Comparison of ENCODE assay signal across 15 cellular contexts in genomic region chr10:121675344-121675743, GRCh38.
DNase-seq lines count a peak whose midpoint lies in the region; ATAC-seq and TF ChIP-seq lines count a peak whose summit lies in the region.
"Had no signal": no experiment of that assay in that cellular context is flagged by ENCODE, and none has a peak within 500 bp of the region (broad histone marks: within the 10 kb centered on the region; RNA-seq: fewer than 3 reads in every experiment).

No MANE protein-coding gene starts in this region.

- no peaks in the 10 kb centered on the region for H3K4me1 ChIP-seq in mucosa of descending colon (ENCODE audit: low read depth)

- intact Hi-C loops in mucosa of descending colon (cut with DNase I, micrococcal nuclease), result no loop called here

- H3K4me3 ChIP-seq in epithelial cell of proximal tubule (ENCODE audit: low read depth, low read length), result no peak overlapping the region
- H3K4me3 ChIP-seq in mucosa of descending colon, result no peak overlapping the region
- H3K4me3 ChIP-seq: BLaER1, GM23338 had no signal

- no peak for TF ChIP-seq CTCF in epithelial cell of proximal tubule (conservative IDR thresholded peaks at IDR 0.05; ENCODE audit: low read depth, low read length)
- no peak for TF ChIP-seq CTCF in mucosa of descending colon (IDR thresholded peaks at IDR 0.05)

- no peaks in the 10 kb centered on the region for H3K36me3 ChIP-seq in mucosa of descending colon (ENCODE audit: low read depth)
- H3K36me3 ChIP-seq: BLaER1 had no signal

- DNase-seq in NCI-H2171 treated with DMSO at 0.1 percent for 48 hours (lab: John Stamatoyannopoulos, UW) (peak; percentile 50), NCI-H2171 (lab: John Stamatoyannopoulos, UW) (no peak), epithelial cell of proximal tubule (ENCODE audit: low read depth) (peak; percentile 16), mucosa of descending colon (peak in 1 of 3 donors; percentile 6), globus pallidus (ENCODE audit: low spot score) (no peak), HuH-7.5 (ENCODE audit: low spot score) (no peak), DMS153 (lab: John Stamatoyannopoulos, UW) (no peak)
- DNase-seq: 8988T; AML-193; CD8-positive, alpha-beta memory T cell; DMS79 treated with DMSO at 0.1 percent for 48 hours; EL; H9 had no signal

- peak; percentile 23 for ATAC-seq in mucosa of descending colon
- ATAC-seq: GM23338 had no signal

- no peaks in the 10 kb centered on the region for H3K9me3 ChIP-seq in mucosa of descending colon

Comparison
In these comparisons a context has a peak if more than half of its experiments do, and no peak if none do; other contexts are left out.
1. DNase-seq: peak in NCI-H2171 treated with DMSO at 0.1 percent for 48 hours (single experiment) and epithelial cell of proximal tubule (single experiment); none in NCI-H2171 (single experiment), globus pallidus (single experiment), HuH-7.5 (single experiment) and DMS153 (single experiment).